9 cellular contexts compared by ENCODE assay signal in the genomic region with DNA sequence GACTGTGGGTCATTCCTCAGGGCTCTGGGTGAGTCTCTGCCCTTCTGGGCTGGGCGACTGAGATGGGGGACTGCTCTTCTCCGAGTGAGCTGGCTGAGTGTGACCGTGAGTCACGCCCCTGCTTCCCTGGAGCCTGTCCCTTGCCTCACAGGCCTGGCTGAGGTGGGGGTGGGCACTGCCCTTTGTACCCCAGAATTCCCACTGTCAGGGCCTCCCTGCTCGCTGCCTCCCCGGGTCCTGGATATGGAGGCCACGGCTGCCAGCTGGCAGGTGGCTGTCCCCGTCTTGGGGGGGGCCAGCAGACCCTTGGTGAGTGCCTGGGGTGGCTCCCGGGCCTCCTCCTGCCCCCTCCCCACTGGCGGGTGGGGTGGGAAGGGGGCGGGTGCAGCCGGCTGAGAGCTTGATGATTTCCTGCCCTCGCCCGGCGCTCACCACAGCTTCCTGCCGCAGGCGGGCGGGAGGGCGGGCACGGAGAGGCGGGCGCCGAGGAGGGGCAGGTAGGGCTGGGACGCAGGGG. TPM values are rescaled to one million over a fixed set of nuclear protein-coding genes. Genes with fewer than 3 reads are reported as not detected.
A peak's percentile ranks its signal among the peaks of the same experiment; 100 is the strongest.
DNase-seq lines count a peak whose midpoint lies in the region; ATAC-seq and TF ChIP-seq lines count a peak whose summit lies in the region.
"Had no signal": no experiment of that assay in that cellular context is flagged by ENCODE, and none has a peak within 500 bp of the region (broad histone marks: within the 10 kb centered on the region; RNA-seq: fewer than 3 reads in every experiment).

A gene with protein sequence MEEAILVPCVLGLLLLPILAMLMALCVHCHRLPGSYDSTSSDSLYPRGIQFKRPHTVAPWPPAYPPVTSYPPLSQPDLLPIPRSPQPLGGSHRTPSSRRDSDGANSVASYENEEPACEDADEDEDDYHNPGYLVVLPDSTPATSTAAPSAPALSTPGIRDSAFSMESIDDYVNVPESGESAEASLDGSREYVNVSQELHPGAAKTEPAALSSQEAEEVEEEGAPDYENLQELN (plus strand): TSS at position 434 of the 517 bp plus-strand sequence. CDS start 366 bp downstream, outside the sequence.

- H3K9me3 ChIP-seq in right atrium auricular region (peaks cover 0 to 10% of the 10 kb centered on the region in 2 donors), gastrocnemius medialis (no peaks in the 10 kb centered on the region)

- in situ Hi-C loops in gastrocnemius medialis (cut with MboI; ENCODE audit: low sequenced_read_pairs in 4 of 4), result no loop called here

- no peaks in the 10 kb centered on the region for H3K27me3 ChIP-seq in right atrium auricular region
- no peaks in the 10 kb centered on the region for H3K27me3 ChIP-seq in gastrocnemius medialis

- H3K27ac ChIP-seq in right atrium auricular region (no peak within 1 kb of the TSS), gastrocnemius medialis (no peak within 1 kb of the TSS)
- H3K27ac ChIP-seq: VCaP had no signal

- peak; percentile 41 for ATAC-seq in Right ventricle myocardium superior (ENCODE audit: poor library complexity)
- no peak for ATAC-seq in gastrocnemius medialis

- no peak for TF ChIP-seq POLR2A in gastrocnemius medialis (IDR thresholded peaks at IDR 0.05)

- DNase-seq in Right ventricle myocardium superior, result no peak
- no peak for DNase-seq in right atrium auricular region (ENCODE audit: low spot score)
- peak; percentile 79 for DNase-seq in activated CD4-positive, alpha-beta T cell treated with anti-CD3 and anti-CD28 coated beads for 48 hours
- DNase-seq in fibroblast of mammary gland (ENCODE audit: low read depth), result peak; percentile 6
- peak; percentile 46 to 53 for DNase-seq in stimulated activated CD8-positive, alpha-beta memory T cell treated with anti-CD3 and anti-CD28 coated beads, Interleukin-7, amount 100 ng/mL, for 1 hour (ENCODE audit: low read depth in 2 of 2)
- DNase-seq in NCI-H187 (lab: John Stamatoyannopoulos, UW), result no peak
- no peak for DNase-seq in gastrocnemius medialis
- no peak for DNase-seq in foreskin fibroblast

- TF ChIP-seq CTCF in right atrium auricular region (IDR thresholded peaks at IDR 0.05) (no peak), fibroblast of mammary gland (conservative IDR thresholded peaks at IDR 0.05; ENCODE audit: control insufficient read depth, insufficient read depth, low read depth, low read length) (no peak), gastrocnemius medialis (IDR thresholded peaks at IDR 0.05 in 4 of 5, conservative IDR thresholded peaks at IDR 0.05 in 1 of 5) (no peak), foreskin fibroblast (IDR thresholded peaks at IDR 0.05; ENCODE audit: low read depth, low read length) (no peak)

- H3K4me1 ChIP-seq in right atrium auricular region (no peaks in the 10 kb centered on the region), gastrocnemius medialis (no peaks in the 10 kb centered on the region)

- H3K4me3 ChIP-seq in right atrium auricular region (peak within 1 kb of the TSS in 1 of 2 donors; percentile 12), fibroblast of mammary gland (ENCODE audit: control insufficient read depth, low read depth, low read length) (no peak within 1 kb of the TSS), gastrocnemius medialis (peak within 1 kb of the TSS in 1 of 4 donors; percentile 3), foreskin fibroblast (ENCODE audit: low read depth in 1 of 2, low read length in 2 of 2) (no peak within 1 kb of the TSS)

- intact Hi-C loops in Right ventricle myocardium superior (cut with DNase I), result no loop called here
- intact Hi-C loops in gastrocnemius medialis (cut with DNase I; ENCODE audit: low total_unique reads), result no loop called here

- H3K36me3 ChIP-seq in right atrium auricular region (peaks cover 40% of the 10 kb centered on the region), gastrocnemius medialis (peaks cover 0 to 76% of the 10 kb centered on the region in 2 donors)

RNA-seq across cellular contexts. Expression of the gene that starts here (rescaled TPM):
- total RNA-seq in Right ventricle myocardium superior (2.4 TPM), right atrium auricular region (1 to 10 TPM in 1 of 2 donors, under 1 TPM in 1; 0.98 to 1.3 TPM), gastrocnemius medialis (under 1 TPM in 2 of 4 donors, not detected in 2; 0.31 to 0.49 TPM)

Comparison
In these comparisons a context has a peak if more than half of its experiments do, and no peak if none do; other contexts are left out.
1. DNase-seq: peak in activated CD4-positive, alpha-beta T cell treated with anti-CD3 and anti-CD28 coated beads for 48 hours (single experiment), fibroblast of mammary gland (single experiment) and stimulated activated CD8-positive, alpha-beta memory T cell treated with anti-CD3 and anti-CD28 coated beads, Interleukin-7, amount 100 ng/mL, for 1 hour (2 of 2); none in Right ventricle myocardium superior (single experiment), right atrium auricular region (single experiment), NCI-H187 (0 of 2), gastrocnemius medialis (0 of 2) and foreskin fibroblast (0 of 2).